7 cellular contexts compared by ENCODE assay signal in genomic region chr7:78770422-78771410, GRCh38.
A peak's percentile ranks its signal among the peaks of the same experiment; 100 is the strongest.
DNase-seq lines count a peak whose midpoint lies in the region; ATAC-seq and TF ChIP-seq lines count a peak whose summit lies in the region.

No MANE protein-coding gene starts in this region.

- no peak for TF ChIP-seq EP300 in SK-N-SH (IDR thresholded peaks at IDR 0.05; ENCODE audit: borderline replicate concordance in 1 of 2, low read depth in 1 of 2, low read length in 1 of 2)

- peak overlapping the region in 1 of 2 experiments; percentile 56; a peak in 2 of 4 replicates for H3K27ac ChIP-seq in SK-N-SH (ENCODE audit: low read depth in 2 of 2, low read length in 1 of 2)

- no peaks in the 10 kb centered on the region for H3K36me3 ChIP-seq in SK-N-SH (replicated peaks in 1 of 2; ENCODE audit: control insufficient read depth in 1 of 2, insufficient read depth in 2 of 2, low read length in 1 of 2)

- DNase-seq in SK-N-SH (peak; percentile 47), iPS DF 4.7 (ENCODE audit: extremely low read depth, low spot score) (peak; percentile 38), superior temporal gyrus (ENCODE audit: extremely low spot score) (peak; percentile 81)

- TF ChIP-seq RAD21 in SK-N-SH (IDR thresholded peaks at IDR 0.05; ENCODE audit: low read length) = no peak; the same call in 1 of the 2 replicates

- H3F3A ChIP-seq in SK-N-SH (replicated peaks; ENCODE audit: insufficient read depth) = no peaks in the 10 kb centered on the region

- no peak for TF ChIP-seq CTCF in SK-N-SH (IDR thresholded peaks at IDR 0.05)

- ATAC-seq in HG02852 (IDR thresholded peaks at IDR 0.05; ENCODE audit: unreplicated experiment) (peak; percentile 56), HG02678 (IDR thresholded peaks at IDR 0.05; ENCODE audit: unreplicated experiment) (no peak), HG03280 (IDR thresholded peaks at IDR 0.05; ENCODE audit: unreplicated experiment) (no peak), GM18861 (IDR thresholded peaks at IDR 0.05; ENCODE audit: unreplicated experiment) (no peak)

- no peak overlapping the region for H3K9ac ChIP-seq in SK-N-SH

- no peaks in the 10 kb centered on the region for H3K79me2 ChIP-seq in SK-N-SH (ENCODE audit: insufficient read depth)

- no peaks in the 10 kb centered on the region for H3K27me3 ChIP-seq in SK-N-SH (ENCODE audit: insufficient read depth)

- no peaks in the 10 kb centered on the region for H3K9me3 ChIP-seq in SK-N-SH

- peaks cover 8 to 19% of the 10 kb centered on the region in 2 experiments; a peak in 3 of 4 replicates for H3K4me1 ChIP-seq in SK-N-SH (ENCODE audit: control insufficient read depth in 1 of 2, insufficient read depth in 2 of 2, low read depth in 1 of 2, low read length in 1 of 2)

- no peaks in the 10 kb centered on the region for H3K9me2 ChIP-seq in SK-N-SH

- H3K4me2 ChIP-seq in SK-N-SH = peak overlapping the region; percentile 67

- POLR2A ChIA-PET in SK-N-SH (lab: Yijun Ruan, JAX) = no interaction called here

- CTCF ChIA-PET in SK-N-SH (lab: Yijun Ruan, JAX) = interaction anchor here (0.6 to 2.4 kb wide), 9 partner anchors 9 to 972 kb away, joined by 3 to 9 read pairs (median 3); no protein-coding TSS in a partner anchor

- H3K4me3 ChIP-seq in SK-N-SH (ENCODE audit: low read depth in 2 of 2, low read length in 1 of 2) = peak overlapping the region; percentile 42 to 52

- 24% methylated on average over 16 of the region's 16 CpGs for WGBS in SK-N-SH (ENCODE audit: low lambda C conversion rate)

- no peaks in the 10 kb centered on the region for H4K20me1 ChIP-seq in SK-N-SH (ENCODE audit: insufficient read depth)

- peak overlapping the region; percentile 65 for H2AFZ ChIP-seq in SK-N-SH (ENCODE audit: low read depth)

TF ChIP-seq in SK-N-SH, 30 proteins besides CTCF, POLR2A, EP300 and RAD21:
- TF ChIP-seq MAX (IDR thresholded peaks at IDR 0.05; ENCODE audit: low read depth) (no peak), GATA2 (CRISPR knock-in tag; IDR thresholded peaks at IDR 0.05) (peak; percentile 23), RCOR1 (IDR thresholded peaks at IDR 0.05; ENCODE audit: low read length) (0 out of 2 replicates have a peak, but pooled peaks have one; percentile 35), NFIC (IDR thresholded peaks at IDR 0.05; ENCODE audit: borderline replicate concordance) (no peak)
